1 cellular context compared by ENCODE assay signal in genomic region chr12:15801770-15802393, GRCh38.
TF ChIP-seq lines count a peak whose summit lies in the region.

No MANE protein-coding gene starts in this region.

TF ChIP-seq in GM12878, 131 proteins besides CTCF, POLR2A, EP300 and RAD21:
- no peak for TF ChIP-seq CBX5 (IDR thresholded peaks at IDR 0.05; ENCODE audit: low read depth)
- TF ChIP-seq, protein P1, sequence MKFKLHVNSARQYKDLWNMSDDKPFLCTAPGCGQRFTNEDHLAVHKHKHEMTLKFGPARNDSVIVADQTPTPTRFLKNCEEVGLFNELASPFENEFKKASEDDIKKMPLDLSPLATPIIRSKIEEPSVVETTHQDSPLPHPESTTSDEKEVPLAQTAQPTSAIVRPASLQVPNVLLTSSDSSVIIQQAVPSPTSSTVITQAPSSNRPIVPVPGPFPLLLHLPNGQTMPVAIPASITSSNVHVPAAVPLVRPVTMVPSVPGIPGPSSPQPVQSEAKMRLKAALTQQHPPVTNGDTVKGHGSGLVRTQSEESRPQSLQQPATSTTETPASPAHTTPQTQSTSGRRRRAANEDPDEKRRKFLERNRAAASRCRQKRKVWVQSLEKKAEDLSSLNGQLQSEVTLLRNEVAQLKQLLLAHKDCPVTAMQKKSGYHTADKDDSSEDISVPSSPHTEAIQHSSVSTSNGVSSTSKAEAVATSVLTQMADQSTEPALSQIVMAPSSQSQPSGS (IDR thresholded peaks at IDR 0.05; ENCODE audit: low read length): no peak
- TF ChIP-seq, protein P2, sequence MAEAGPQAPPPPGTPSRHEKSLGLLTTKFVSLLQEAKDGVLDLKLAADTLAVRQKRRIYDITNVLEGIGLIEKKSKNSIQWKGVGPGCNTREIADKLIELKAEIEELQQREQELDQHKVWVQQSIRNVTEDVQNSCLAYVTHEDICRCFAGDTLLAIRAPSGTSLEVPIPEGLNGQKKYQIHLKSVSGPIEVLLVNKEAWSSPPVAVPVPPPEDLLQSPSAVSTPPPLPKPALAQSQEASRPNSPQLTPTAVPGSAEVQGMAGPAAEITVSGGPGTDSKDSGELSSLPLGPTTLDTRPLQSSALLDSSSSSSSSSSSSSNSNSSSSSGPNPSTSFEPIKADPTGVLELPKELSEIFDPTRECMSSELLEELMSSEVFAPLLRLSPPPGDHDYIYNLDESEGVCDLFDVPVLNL (IDR thresholded peaks at IDR 0.05; ENCODE audit: low read depth, low read length): no peak
- no peak for TF ChIP-seq HDAC6 (IDR thresholded peaks at IDR 0.05; ENCODE audit: unreplicated experiment)
- no peak for TF ChIP-seq YY1 (IDR thresholded peaks at IDR 0.05; ENCODE audit: low read depth, low read length)
- TF ChIP-seq, protein P3, sequence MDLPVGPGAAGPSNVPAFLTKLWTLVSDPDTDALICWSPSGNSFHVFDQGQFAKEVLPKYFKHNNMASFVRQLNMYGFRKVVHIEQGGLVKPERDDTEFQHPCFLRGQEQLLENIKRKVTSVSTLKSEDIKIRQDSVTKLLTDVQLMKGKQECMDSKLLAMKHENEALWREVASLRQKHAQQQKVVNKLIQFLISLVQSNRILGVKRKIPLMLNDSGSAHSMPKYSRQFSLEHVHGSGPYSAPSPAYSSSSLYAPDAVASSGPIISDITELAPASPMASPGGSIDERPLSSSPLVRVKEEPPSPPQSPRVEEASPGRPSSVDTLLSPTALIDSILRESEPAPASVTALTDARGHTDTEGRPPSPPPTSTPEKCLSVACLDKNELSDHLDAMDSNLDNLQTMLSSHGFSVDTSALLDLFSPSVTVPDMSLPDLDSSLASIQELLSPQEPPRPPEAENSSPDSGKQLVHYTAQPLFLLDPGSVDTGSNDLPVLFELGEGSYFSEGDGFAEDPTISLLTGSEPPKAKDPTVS (IDR thresholded peaks at IDR 0.05; ENCODE audit: low read depth, low read length): no peak
- TF ChIP-seq ZNF207 (IDR thresholded peaks at IDR 0.05; ENCODE audit: borderline replicate concordance): no peak
- TF ChIP-seq SIN3A (IDR thresholded peaks at IDR 0.05; ENCODE audit: low read depth, low read length): no peak
- TF ChIP-seq RELA (IDR thresholded peaks at IDR 0.05; ENCODE audit: borderline replicate concordance, partially characterized antibody): no peak
- TF ChIP-seq CBX3 (IDR thresholded peaks at IDR 0.05; ENCODE audit: borderline replicate concordance, low read depth): no peak
- TF ChIP-seq ASH2L (IDR thresholded peaks at IDR 0.05; ENCODE audit: borderline replicate concordance, low read depth): no peak
- TF ChIP-seq NFYA (IDR thresholded peaks at IDR 0.05; ENCODE audit: borderline replicate concordance, low read depth, low read length): no peak
TF ChIP-seq in GM12878: peak in this region for 0.
